ENCODE assay signal across 1 cellular context in genomic region chr6:56954389-56955170, GRCh38.
TF ChIP-seq lines count a peak whose summit lies in the region.

Gene BEND6, plus strand, starts transcription at chr6:56955107. Its CDS starts 26,704 bp downstream, at chr6:56981811.

TF ChIP-seq in K562, 482 proteins besides CTCF, POLR2A, EP300 and RAD21 (continued from another document and continues in another):
- TF ChIP-seq E4F1 (CRISPR knock-in tag; IDR thresholded peaks at IDR 0.05; ENCODE audit: borderline replicate concordance) (no peak), FOXA1 (IDR thresholded peaks at IDR 0.05; ENCODE audit: borderline replicate concordance) (no peak), TBP (optimal IDR thresholded peaks at IDR 0.05; ENCODE audit: low read depth, low read length) (peak; percentile 7), NFATC3 (IDR thresholded peaks at IDR 0.05) (no peak), FOXJ3 (CRISPR knock-in tag; IDR thresholded peaks at IDR 0.05) (no peak), CSDE1 (IDR thresholded peaks at IDR 0.05) (no peak), AFF4 (CRISPR knock-in tag; IDR thresholded peaks at IDR 0.05) (no peak), HBP1 (CRISPR knock-in tag; IDR thresholded peaks at IDR 0.05) (no peak), SIRT6 (IDR thresholded peaks at IDR 0.05; ENCODE audit: low read depth, low read length) (no peak), CREB1 (IDR thresholded peaks at IDR 0.05) (peak; percentile 68; the same call in 1 of the 2 replicates), CREB1 (CRISPR knock-in tag; IDR thresholded peaks at IDR 0.05) (no peak; the same call in 1 of the 2 replicates), UBTF (IDR thresholded peaks at IDR 0.05; ENCODE audit: borderline replicate concordance in 1 of 2, low read depth in 2 of 2, low read length in 2 of 2) (0 out of 4 replicates have a peak, but pooled peaks of 1 of the 2 experiments have one; percentile 46), TAF7 (tag; IDR thresholded peaks at IDR 0.05) (no peak), FOXM1 (IDR thresholded peaks at IDR 0.05; ENCODE audit: low read depth) (no peak), FOXM1 (CRISPR knock-in tag; IDR thresholded peaks at IDR 0.05; ENCODE audit: low read depth) (peak; percentile 52; the same call in 1 of the 2 replicates), ZFP30 (CRISPR knock-in tag; IDR thresholded peaks at IDR 0.05; ENCODE audit: borderline replicate concordance) (no peak), FOXA3 (CRISPR knock-in tag; conservative IDR thresholded peaks at IDR 0.05 in 1 of 2, IDR thresholded peaks at IDR 0.05 in 1 of 2) (no peak), NFYB (IDR thresholded peaks at IDR 0.05; ENCODE audit: extremely low read depth, insufficient read length) (no peak), ZFP1 (CRISPR knock-in tag; IDR thresholded peaks at IDR 0.05) (no peak), CXXC5 (CRISPR knock-in tag; IDR thresholded peaks at IDR 0.05) (peak; percentile 73), SUPT5H (IDR thresholded peaks at IDR 0.05) (0 out of 2 replicates have a peak, but pooled peaks have one; percentile 22), NUFIP1 (IDR thresholded peaks at IDR 0.05; ENCODE audit: partially characterized antibody) (no peak), HNRNPUL1 (IDR thresholded peaks at IDR 0.05; ENCODE audit: low read length) (no peak), ZNF76 (CRISPR knock-in tag; IDR thresholded peaks at IDR 0.05; ENCODE audit: borderline replicate concordance) (no peak), SNAPC5 (CRISPR knock-in tag; IDR thresholded peaks at IDR 0.05) (no peak), AFF1 (IDR thresholded peaks at IDR 0.05; ENCODE audit: low read depth in 1 of 2, partially characterized antibody in 2 of 2) (no peak), ZEB2 (IDR thresholded peaks at IDR 0.05) (no peak), MLLT1 (IDR thresholded peaks at IDR 0.05) (0 out of 4 replicates have a peak, but pooled peaks of 1 of the 2 experiments have one; percentile 25), HOXB6 (CRISPR knock-in tag; IDR thresholded peaks at IDR 0.05; ENCODE audit: borderline replicate concordance) (no peak), ZNF668 (CRISPR knock-in tag; IDR thresholded peaks at IDR 0.05) (no peak), ZNF318 (IDR thresholded peaks at IDR 0.05; ENCODE audit: borderline replicate concordance in 1 of 2, low read depth in 1 of 2) (no peak), GATA2 (CRISPR knock-in tag; IDR thresholded peaks at IDR 0.05) (no peak)
